In the genomic region with DNA sequence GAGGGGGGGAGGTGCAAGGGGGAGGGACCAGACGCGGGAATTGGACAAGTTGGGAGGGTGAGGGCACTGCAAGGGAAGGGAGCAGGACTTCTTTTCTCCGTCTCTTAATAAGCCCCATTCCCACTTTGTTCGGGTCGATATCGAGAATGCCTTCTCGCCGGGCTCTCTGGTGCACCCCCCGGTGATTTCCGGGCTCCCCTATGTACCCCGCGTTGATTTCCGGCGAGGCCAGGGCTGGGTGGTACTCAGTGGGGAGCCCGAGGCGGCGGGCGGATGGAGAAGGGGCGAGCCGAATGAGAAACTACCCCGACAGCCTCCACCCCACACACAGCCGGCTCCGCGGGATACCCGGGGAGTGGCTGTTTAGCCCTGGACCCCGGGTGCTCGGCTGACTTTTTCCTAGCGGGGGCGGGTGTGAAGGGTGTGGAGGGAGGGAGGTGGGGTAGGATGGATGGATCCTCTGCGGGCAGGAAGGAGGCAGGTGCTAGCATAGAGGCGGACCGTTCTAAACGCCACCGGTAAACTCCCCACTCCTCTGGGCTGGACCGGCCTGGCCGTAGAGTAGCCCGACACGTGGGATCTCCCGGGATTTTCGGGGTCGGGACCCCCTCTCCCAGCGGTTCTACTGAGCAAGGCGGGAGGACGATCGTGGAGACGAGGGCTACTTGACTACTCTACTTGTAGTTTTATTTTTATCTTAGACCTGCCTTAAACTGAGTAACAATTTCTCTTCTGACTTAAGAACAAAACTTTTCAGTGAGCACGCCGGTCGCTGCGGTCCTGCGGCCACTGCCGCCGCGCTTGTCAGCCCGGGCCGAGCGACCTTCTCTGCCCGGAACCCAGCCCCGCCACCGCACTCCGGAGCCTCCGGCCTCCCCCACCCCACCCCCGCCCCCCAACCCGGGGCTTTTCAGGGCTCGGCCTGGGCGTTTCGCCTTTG, we compare ENCODE assay signal across 8 cellular contexts. TPM values are rescaled to one million over a fixed set of nuclear protein-coding genes. Genes with fewer than 3 reads are reported as not detected.
DNase-seq lines count a peak whose midpoint lies in the region; ATAC-seq and TF ChIP-seq lines count a peak whose summit lies in the region.

No MANE protein-coding gene starts in this region.

- H4K5ac ChIP-seq in IMR-90 (ENCODE audit: low read depth, low read length) = no peak overlapping the region

- no peaks in the 10 kb centered on the region for H3K79me1 ChIP-seq in IMR-90 (ENCODE audit: low read depth in 1 of 2, low read length in 2 of 2)

- peak overlapping the region in 10 of 11 experiments; percentile 48 to 98 (median 70); a peak in 19 of 22 replicates for H3K4me2 ChIP-seq in BLaER1 treated with 17β-estradiol and CSF1 and Interleukin-3, amounts not matched to agents 10 nM and 100 nM
- peak overlapping the region; percentile 71 for H3K4me2 ChIP-seq in IMR-90 (ENCODE audit: low read depth, low read length)

- H3K36me3 ChIP-seq in BLaER1 treated with 17β-estradiol and CSF1 and Interleukin-3, amounts not matched to agents 10 nM and 100 nM = no peaks in the 10 kb centered on the region
- H3K36me3 ChIP-seq in IMR-90 (ENCODE audit: control insufficient read depth, insufficient read depth, low read length) (no peaks in the 10 kb centered on the region), heart left ventricle (no peaks in the 10 kb centered on the region)

- H3K9me3 ChIP-seq in BLaER1 treated with 17β-estradiol and CSF1 and Interleukin-3, amounts not matched to agents 10 nM and 100 nM (replicated peaks in 1 of 11) = peaks cover 9 to 14% (median 11%) of the 10 kb centered on the region in 11 experiments
- peaks cover 7% of the 10 kb centered on the region for H3K9me3 ChIP-seq in IMR-90 (ENCODE audit: control insufficient read depth, insufficient read depth, low read length)
- no peaks in the 10 kb centered on the region for H3K9me3 ChIP-seq in heart left ventricle

- peaks cover 87 to 100% (median 100%) of the 10 kb centered on the region in 11 experiments for H3K27me3 ChIP-seq in BLaER1 treated with 17β-estradiol and CSF1 and Interleukin-3, amounts not matched to agents 10 nM and 100 nM
- H3K27me3 ChIP-seq in IMR-90 (ENCODE audit: control insufficient read depth, insufficient read depth, low read length) = peaks cover 81% of the 10 kb centered on the region
- peaks cover 41 to 97% (median 77%) of the 10 kb centered on the region in 9 donors for H3K27me3 ChIP-seq in heart left ventricle

- TF ChIP-seq RAD21 in IMR-90 (IDR thresholded peaks at IDR 0.05; ENCODE audit: low read length) = no peak

- H3K56ac ChIP-seq in IMR-90 (ENCODE audit: extremely low read depth, insufficient read depth, low read length) = no peak overlapping the region; the same call in 1 of the 2 replicates

- WGBS in IMR-90 (ENCODE audit: extremely low coverage in 2 of 2, insufficient read length in 1 of 2), 2 experiments = 0% methylated on average over 3 of the region's 67 CpGs; no CpG with 5 or more reads in 1 of the 2 experiments
- WGBS in heart left ventricle, 4 donors = 1% methylated on average over 37 to 67 of the region's 67 CpGs

- H2AK5ac ChIP-seq in IMR-90 (ENCODE audit: low read depth, low read length) = no peak overlapping the region

- H3K4ac ChIP-seq in IMR-90 (ENCODE audit: low read depth, low read length) = no peak overlapping the region

- ATAC-seq in IMR-90 (ENCODE audit: low read depth) (peak; percentile 27; the same call in 1 of the 2 replicates), heart left ventricle (peak in 3 of 4 donors; percentile 39 to 60 (median 44))

- no peak overlapping the region for H2BK20ac ChIP-seq in IMR-90 (ENCODE audit: low read depth, low read length)

- H3K4me1 ChIP-seq in BLaER1 treated with 17β-estradiol and CSF1 and Interleukin-3, amounts not matched to agents 10 nM and 100 nM = peaks cover 0 to 25% (median 22%) of the 10 kb centered on the region in 10 experiments; a peak in 15 of 20 replicates
- H3K4me1 ChIP-seq in IMR-90 (ENCODE audit: control insufficient read depth, insufficient read depth, low read length) (no peaks in the 10 kb centered on the region), heart left ventricle (peaks cover 10 to 52% (median 27%) of the 10 kb centered on the region in 12 donors)

- no peak overlapping the region for H3K14ac ChIP-seq in IMR-90 (replicated peaks; ENCODE audit: low read depth, low read length)

- no peak for TF ChIP-seq POLR2A in IMR-90 (IDR thresholded peaks at IDR 0.05; ENCODE audit: low read depth, low read length)
- TF ChIP-seq POLR2A in heart left ventricle (IDR thresholded peaks at IDR 0.05) = no peak

- dilution Hi-C loops in IMR-90 (cut with HindIII; ENCODE audit: low sequenced_read_pairs, unreplicated experiment) = no loop called here

- no peak overlapping the region for H2BK15ac ChIP-seq in IMR-90 (ENCODE audit: low read depth, low read length)

- H3K9ac ChIP-seq in BLaER1 treated with 17β-estradiol and CSF1 and Interleukin-3, amounts not matched to agents 10 nM and 100 nM = no peak overlapping the region
- no peak overlapping the region for H3K9ac ChIP-seq in IMR-90 (ENCODE audit: low read depth, low read length)

- in situ Hi-C loops in IMR-90 (cut with MboI; ENCODE audit: low sequenced_read_pairs) = no loop called here

- no peak for DNase-seq in IMR-90
- peak; percentile 45 to 54 for DNase-seq in activated T-cell treated with anti-CD3 and anti-CD28 coated beads, Interleukin-2, amount 50 U/mL, for 48 hours
- DNase-seq in heart left ventricle = peak in 2 of 5 donors; percentile 12 to 61
- no peak for DNase-seq in retinal pigment epithelial cell (ENCODE audit: low read depth)
- no peak for DNase-seq in NK-92 (lab: John Stamatoyannopoulos, UW; ENCODE audit: unreplicated experiment)
- no peak for DNase-seq in NCI-H2081 treated with DMSO at 0.1 percent for 48 hours (lab: John Stamatoyannopoulos, UW)
- no peak for DNase-seq in T-helper 9 cell

- H3K23ac ChIP-seq in IMR-90 (ENCODE audit: low read depth, low read length) = no peak overlapping the region

- no peak overlapping the region for H4K91ac ChIP-seq in IMR-90 (ENCODE audit: insufficient read depth, low read depth, low read length)

- H3K18ac ChIP-seq in IMR-90 (ENCODE audit: low read depth, low read length) = no peak overlapping the region

- H3K27ac ChIP-seq in BLaER1 treated with 17β-estradiol and CSF1 and Interleukin-3, amounts not matched to agents 10 nM and 100 nM = no peak overlapping the region
- H3K27ac ChIP-seq in IMR-90 (ENCODE audit: insufficient read depth, low read length) (no peak overlapping the region), heart left ventricle (peak overlapping the region in 7 of 12 donors; percentile 3 to 71 (median 46))

- no peak overlapping the region for H4K8ac ChIP-seq in IMR-90 (ENCODE audit: low read depth in 2 of 2, low read length in 2 of 2)

- no peak overlapping the region for H2BK120ac ChIP-seq in IMR-90 (ENCODE audit: low read depth, low read length)

- CTCF ChIA-PET in IMR-90 (lab: Yijun Ruan, JAX) = no interaction called here

- no peak for TF ChIP-seq CTCF in IMR-90 (conservative IDR thresholded peaks at IDR 0.05; ENCODE audit: low read depth, low read length)
- no peak for TF ChIP-seq CTCF in heart left ventricle (IDR thresholded peaks at IDR 0.05)
- no peak for TF ChIP-seq CTCF in retinal pigment epithelial cell (conservative IDR thresholded peaks at IDR 0.05; ENCODE audit: low read depth, low read length)

- H4K20me1 ChIP-seq in BLaER1 treated with 17β-estradiol and CSF1 and Interleukin-3, amounts not matched to agents 10 nM and 100 nM = peaks cover 0 to 63% (median 47%) of the 10 kb centered on the region in 11 experiments; a peak in 19 of 22 replicates
- peaks cover 8% of the 10 kb centered on the region; the same call in 1 of the 2 replicates for H4K20me1 ChIP-seq in IMR-90 (ENCODE audit: insufficient read depth, low read length)

- no peak overlapping the region for H2AK9ac ChIP-seq in IMR-90 (replicated peaks; ENCODE audit: low read depth, low read length, poor library complexity)

- peak overlapping the region; percentile 58 for H2AFZ ChIP-seq in IMR-90 (replicated peaks; ENCODE audit: low read length, poor library complexity)

- POLR2A ChIA-PET in IMR-90 (lab: Charles Lee; ENCODE audit: unreplicated experiment) = no interaction called here

- H2BK5ac ChIP-seq in IMR-90 (ENCODE audit: low read depth, low read length, poor library complexity, severe bottlenecking) = no peak overlapping the region

- intact Hi-C loops in IMR-90 (cut with micrococcal nuclease) (no loop called here), heart left ventricle (cut with DNase I) (loop anchor here in 2 of 10 donors (2.0 kb wide), 2 partner anchors 15 to 95 kb away; no protein-coding TSS in a partner anchor)

- no peaks in the 10 kb centered on the region for H3K9me1 ChIP-seq in IMR-90 (ENCODE audit: insufficient read depth, low read length)

- BruUV-seq in IMR-90 (replicated peaks; lab: Mats Ljungman, UMichigan) = no TSS peak

- H3K4me3 ChIP-seq in BLaER1 treated with 17β-estradiol and CSF1 and Interleukin-3, amounts not matched to agents 10 nM and 100 nM = peak overlapping the region in 5 of 10 experiments; percentile 43 to 60 (median 49); a peak in 7 of 20 replicates
- H3K4me3 ChIP-seq in IMR-90 (ENCODE audit: insufficient read depth, low read depth, low read length) (0 out of 2 replicates have a peak overlapping the region, but pooled peaks have one; percentile 6), heart left ventricle (peak overlapping the region; percentile 24 to 66 (median 54)), retinal pigment epithelial cell (ENCODE audit: low read length) (peak overlapping the region; percentile 43)

TF ChIP-seq in IMR-90, 13 proteins besides CTCF, POLR2A, EP300 and RAD21 (continues in another document):
- no peak for TF ChIP-seq CHD1 (IDR thresholded peaks at IDR 0.05; ENCODE audit: low read depth, low read length)
- no peak for TF ChIP-seq SMC3 (IDR thresholded peaks at IDR 0.05; ENCODE audit: low read depth, low read length)
- TF ChIP-seq MAFK (IDR thresholded peaks at IDR 0.05; ENCODE audit: low read depth, low read length) = no peak
- TF ChIP-seq FOS (IDR thresholded peaks at IDR 0.05; ENCODE audit: low read depth, low read length) = no peak
- TF ChIP-seq CEBPB (IDR thresholded peaks at IDR 0.05; ENCODE audit: low read depth, low read length) = no peak
- TF ChIP-seq MAZ (IDR thresholded peaks at IDR 0.05; ENCODE audit: borderline replicate concordance, low read depth, low read length) = no peak
- no peak for TF ChIP-seq RFX5 (IDR thresholded peaks at IDR 0.05; ENCODE audit: low read depth, low read length)

RNA-seq across cellular contexts. Expression of a gene that starts 1.0 kb away (rescaled TPM):
- total RNA-seq in IMR-90 (2012; rRNA removed) (76.7 and 77.1 TPM in 2 replicates), heart left ventricle (100 to 1,000 TPM in 2 of 9 donors, 10 to 100 TPM in 7; 55.5 to 108 (median 62.4) TPM)
- polyA plus RNA-seq in IMR-90 (2012; rRNA removed) (71.8 and 72.5 TPM in 2 replicates), heart left ventricle (10 to 100 TPM; 54.2 to 95.1 TPM)
- 60.0 and 66.9 TPM in 2 replicates for polyA plus RNA-seq in IMR-90 (2012; cell fraction: cytosol; rRNA removed)
- polyA plus RNA-seq in IMR-90 (2012; cell fraction: nucleus; rRNA removed; ENCODE audit: low replicate concordance) = 64.2 and 90.1 TPM in 2 replicates

RNA-seq across cellular contexts. Expression of a gene that starts 51.0 kb away (rescaled TPM):
- 55.3 and 56.6 TPM in 2 replicates for total RNA-seq in IMR-90 (2012; rRNA removed)
- polyA plus RNA-seq in IMR-90 (2012; rRNA removed) = 70.9 and 75.7 TPM in 2 replicates
- 52.8 and 73.8 TPM in 2 replicates for polyA plus RNA-seq in IMR-90 (2012; cell fraction: cytosol; rRNA removed)
- 48.1 and 65.7 TPM in 2 replicates for polyA plus RNA-seq in IMR-90 (2012; cell fraction: nucleus; rRNA removed; ENCODE audit: low replicate concordance)
- 10 to 100 TPM; 42.0 to 57.0 (median 48.0) TPM for total RNA-seq in heart left ventricle
- 10 to 100 TPM; 29.8 to 68.9 TPM for polyA plus RNA-seq in heart left ventricle

Comparison
In these comparisons a context has a peak if more than half of its experiments do, and no peak if none do; other contexts are left out.
1. H3K27ac ChIP-seq: peak in heart left ventricle (7 of 12); none in BLaER1 treated with 17β-estradiol and CSF1 and Interleukin-3, amounts not matched to agents 10 nM and 100 nM (0 of 11) and IMR-90 (single experiment).
2. DNase-seq: peak in activated T-cell treated with anti-CD3 and anti-CD28 coated beads, Interleukin-2, amount 50 U/mL, for 48 hours (2 of 2); none in IMR-90 (single experiment), retinal pigment epithelial cell (single experiment), NK-92 (single experiment), NCI-H2081 treated with DMSO at 0.1 percent for 48 hours (single experiment) and T-helper 9 cell (single experiment).